ENCODE assay signal across 10 cellular contexts in genomic region chr1:183349201-183349711, GRCh38.
DNase-seq lines count a peak whose midpoint lies in the region; ATAC-seq, FAIRE-seq and TF ChIP-seq lines count a peak whose summit lies in the region.
"Had no signal": no experiment of that assay in that cellular context is flagged by ENCODE, and none has a peak within 500 bp of the region (broad histone marks: within the 10 kb centered on the region; RNA-seq: fewer than 3 reads in every experiment).

No MANE protein-coding gene starts in this region.

- POLR2A ChIA-PET in BJ (lab: Charles Lee): no interaction called here

- H3K4me3 ChIP-seq in BJ (ENCODE audit: low read depth, low read length) (no peak overlapping the region), SK-N-MC (peak overlapping the region; percentile 58), neuron (ENCODE audit: low read length) (peak overlapping the region; percentile 12), H7 (ENCODE audit: insufficient read depth, low read depth, low read length) (no peak overlapping the region), kidney (ENCODE audit: low read length in 2 of 2) (no peak overlapping the region)
- H3K4me3 ChIP-seq: suprapubic skin had no signal

- ATAC-seq in foreskin keratinocyte: peak; percentile 16
- no peak for ATAC-seq in HG02981 (IDR thresholded peaks at IDR 0.05; ENCODE audit: unreplicated experiment)
- ATAC-seq in GM21717 (IDR thresholded peaks at IDR 0.05; ENCODE audit: unreplicated experiment): no peak

- H3K9ac ChIP-seq in SK-N-MC (ENCODE audit: insufficient read length): no peak overlapping the region
- H3K9ac ChIP-seq in kidney (ENCODE audit: low read length in 2 of 2): no peak overlapping the region

- H3K9me3 ChIP-seq in SK-N-MC (ENCODE audit: low read depth, low read length): no peaks in the 10 kb centered on the region
- no peaks in the 10 kb centered on the region for H3K9me3 ChIP-seq in neuron (ENCODE audit: low read length)
- H3K9me3 ChIP-seq in kidney (ENCODE audit: control insufficient read depth in 1 of 2, low read length in 2 of 2): no peaks in the 10 kb centered on the region
- H3K9me3 ChIP-seq: suprapubic skin had no signal

- DNase-seq in BJ (ENCODE audit: low read depth) (peak; percentile 18), SK-N-MC (ENCODE audit: low read depth, low spot score) (peak; percentile 94), foreskin keratinocyte (peak in 1 of 2 donors; percentile 15), H7 (no peak), kidney (no peak)
- DNase-seq: CD4-positive, CD25-positive, alpha-beta regulatory T cell had no signal

- H3K27ac ChIP-seq in SK-N-MC (peak overlapping the region; percentile 84), foreskin keratinocyte (no peak overlapping the region), kidney (ENCODE audit: low read depth in 2 of 2, low read length in 2 of 2) (no peak overlapping the region)
- H3K27ac ChIP-seq: suprapubic skin had no signal

- H3K27me3 ChIP-seq in BJ (ENCODE audit: control insufficient read depth, insufficient read depth, low read length) (peaks cover 7% of the 10 kb centered on the region), foreskin keratinocyte (peaks cover 61% of the 10 kb centered on the region), neuron (ENCODE audit: insufficient read depth, low read length) (no peaks in the 10 kb centered on the region), H7 (ENCODE audit: control insufficient read depth, insufficient read depth, low read length) (no peaks in the 10 kb centered on the region)
- H3K27me3 ChIP-seq: suprapubic skin had no signal

- H2AFZ ChIP-seq in neuron (ENCODE audit: low read depth, low read length): peak overlapping the region; percentile 11

- H3K36me3 ChIP-seq in BJ (ENCODE audit: control insufficient read depth, insufficient read depth, low read length): no peaks in the 10 kb centered on the region
- H3K36me3 ChIP-seq in SK-N-MC (ENCODE audit: insufficient read depth, low read length): no peaks in the 10 kb centered on the region
- no peaks in the 10 kb centered on the region for H3K36me3 ChIP-seq in neuron (ENCODE audit: insufficient read depth, low read length)
- H3K36me3 ChIP-seq in H7 (replicated peaks; ENCODE audit: control insufficient read depth, insufficient read depth, low read length): no peaks in the 10 kb centered on the region
- H3K36me3 ChIP-seq in kidney (ENCODE audit: control insufficient read depth in 1 of 2, insufficient read depth in 2 of 2, low read length in 2 of 2): no peaks in the 10 kb centered on the region
- H3K36me3 ChIP-seq: suprapubic skin had no signal

- H3K4me1 ChIP-seq in foreskin keratinocyte: no peaks in the 10 kb centered on the region
- H3K4me1 ChIP-seq in neuron (ENCODE audit: insufficient read depth, low read length): peaks cover 23% of the 10 kb centered on the region
- H3K4me1 ChIP-seq in kidney (ENCODE audit: control insufficient read depth in 1 of 2, insufficient read depth in 1 of 2, low read depth in 1 of 2, low read length in 2 of 2): no peaks in the 10 kb centered on the region

- CTCF ChIA-PET in BJ (lab: Yijun Ruan, JAX): interaction anchor here (1.4 kb wide), 1 partner anchor 31 kb away, joined by 3 read pairs; no protein-coding TSS in a partner anchor

- FAIRE-seq in kidney (lab: Jason Lieb, UNC): no peak

- intact Hi-C loops in kidney (cut with DNase I): no loop called here

- no peak for TF ChIP-seq CTCF in BJ (IDR thresholded peaks at IDR 0.05; ENCODE audit: insufficient read depth, low read depth, low read length)
- TF ChIP-seq CTCF in foreskin keratinocyte (conservative IDR thresholded peaks at IDR 0.05): no peak
- no peak for TF ChIP-seq CTCF in kidney (IDR thresholded peaks at IDR 0.05; ENCODE audit: borderline replicate concordance, extremely low read depth, insufficient read depth)

Comparison
In these comparisons a context has a peak if more than half of its experiments do, and no peak if none do; other contexts are left out.
1. DNase-seq: peak in BJ (single experiment) and SK-N-MC (single experiment); none in H7 (single experiment) and kidney (single experiment).
2. H3K4me3 ChIP-seq: peak in SK-N-MC (single experiment) and neuron (single experiment); none in BJ (single experiment), H7 (single experiment) and kidney (0 of 2).